Comparison of ENCODE assay signal across 19 cellular contexts in genomic region chr17:3808701-3809100, GRCh38. TPM values are rescaled to one million over a fixed set of nuclear protein-coding genes. Genes with fewer than 3 reads are reported as not detected.
DNase-seq lines count a peak whose midpoint lies in the region; ATAC-seq and TF ChIP-seq lines count a peak whose summit lies in the region.
"Had no signal": no experiment of that assay in that cellular context is flagged by ENCODE, and none has a peak within 500 bp of the region (broad histone marks: within the 10 kb centered on the region; RNA-seq: fewer than 3 reads in every experiment).

No MANE protein-coding gene starts in this region.

- H3K27ac Mint-ChIP-seq in CD8-positive, alpha-beta memory T cell, result peak overlapping the region in 5 of 8 donors; percentile 7 to 62 (median 32)
- peak overlapping the region in 2 of 3 experiments; percentile 62 to 84; a peak in 1 of 7 replicates for H3K27ac Mint-ChIP-seq in H9
- H3K27ac Mint-ChIP-seq: neural progenitor cell, T-cell had no signal

- no peaks in the 10 kb centered on the region for H3K79me2 ChIP-seq in H9 (ENCODE audit: insufficient read depth, low read length)

- peaks cover 6 to 66% (median 20%) of the 10 kb centered on the region in 3 donors for H3K36me3 Mint-ChIP-seq in CD8-positive, alpha-beta memory T cell
- peaks cover 11 to 71% (median 61%) of the 10 kb centered on the region in 3 experiments; a peak in 6 of 7 replicates for H3K36me3 Mint-ChIP-seq in H9 (ENCODE audit: insufficient read depth in 1 of 3, low read depth in 3 of 3)

- POLR2A ChIA-PET in CD8-positive, alpha-beta memory T cell (lab: Charles Lee), result interaction anchor here (0.6 kb wide), 1 partner anchor 112 kb away, joined by 4 read pairs; no protein-coding TSS in a partner anchor

- H3K27ac ChIP-seq in CD8-positive, alpha-beta memory T cell (ENCODE audit: low read depth, low read length), result no peak overlapping the region
- H3K27ac ChIP-seq in H9 (ENCODE audit: insufficient read length, low read depth, low read length), result no peak overlapping the region
- H3K27ac ChIP-seq: cardiac muscle cell, esophagus muscularis mucosa, neural progenitor cell, thoracic aorta had no signal

- TF ChIP-seq CTCF in H9 (conservative IDR thresholded peaks at IDR 0.05) (no peak), astrocyte of the spinal cord (IDR thresholded peaks at IDR 0.05; ENCODE audit: low read depth, low read length) (no peak)

- no CpG with 5 or more reads among the region's 7 CpGs for WGBS in H9 (ENCODE audit: extremely low coverage, insufficient read length, low lambda C conversion rate)

- H4K91ac ChIP-seq in H9 (ENCODE audit: insufficient read length, low read depth, low read length), result no peak overlapping the region

- H2AK5ac ChIP-seq in H9 (ENCODE audit: insufficient read length, low read length), result no peak overlapping the region

- H3K56ac ChIP-seq in H9 (ENCODE audit: insufficient read length, low read depth, low read length), result no peak overlapping the region

- in situ Hi-C loops in astrocyte of the spinal cord (cut with HindIII; ENCODE audit: low sequenced_read_pairs), result no loop called here

- H2AFZ ChIP-seq in H9 (ENCODE audit: low read length), result no peak overlapping the region
- H2AFZ ChIP-seq: neural progenitor cell had no signal

- H3K14ac ChIP-seq in H9 (ENCODE audit: insufficient read depth, low read length), result no peak overlapping the region

- no peak overlapping the region for H4K5ac ChIP-seq in H9 (ENCODE audit: insufficient read length, low read depth, low read length)

- no peak overlapping the region for H3K23ac ChIP-seq in H9 (ENCODE audit: insufficient read length, low read depth, low read length)

- H2BK12ac ChIP-seq in H9 (ENCODE audit: insufficient read length, low read depth, low read length), result no peak overlapping the region

- no peak overlapping the region for H3T11ph ChIP-seq in H9 (ENCODE audit: low read length)

- CTCF ChIA-PET in CD8-positive, alpha-beta memory T cell (lab: Charles Lee), result interaction anchor here (1.0 to 4.4 kb wide), 3 partner anchors 12 to 71 kb away, joined by 3 to 19 read pairs (median 8); no protein-coding TSS in a partner anchor

- no peaks in the 10 kb centered on the region for H3K9me3 ChIP-seq in CD8-positive, alpha-beta memory T cell (ENCODE audit: low read length)
- H3K9me3 ChIP-seq in H9 (ENCODE audit: control insufficient read depth, low read depth, low read length), result no peaks in the 10 kb centered on the region
- H3K9me3 ChIP-seq: esophagus muscularis mucosa, thoracic aorta had no signal

- no peak for ATAC-seq in HG02973 (IDR thresholded peaks at IDR 0.05; ENCODE audit: unreplicated experiment)
- ATAC-seq: left lobe of liver, T-cell had no signal

- H2BK120ac ChIP-seq in H9 (ENCODE audit: low read depth, low read length, poor library complexity, severe bottlenecking), result no peak overlapping the region

- no peaks in the 10 kb centered on the region for H3K27me3 ChIP-seq in CD8-positive, alpha-beta memory T cell (ENCODE audit: insufficient read depth, low read length, poor library complexity, severe bottlenecking)
- H3K27me3 ChIP-seq in H9 (ENCODE audit: insufficient read depth, low read length), result no peaks in the 10 kb centered on the region
- H3K27me3 ChIP-seq: cardiac muscle cell, esophagus muscularis mucosa, neural progenitor cell had no signal

- no peaks in the 10 kb centered on the region for H3K27me3 Mint-ChIP-seq in CD8-positive, alpha-beta memory T cell
- no peaks in the 10 kb centered on the region for H3K27me3 Mint-ChIP-seq in H9 (ENCODE audit: low read depth)
- H3K27me3 Mint-ChIP-seq: activated naive CD8-positive, alpha-beta T cell; T-cell had no signal

- no peak overlapping the region for H3K4me3 ChIP-seq in CD8-positive, alpha-beta memory T cell (ENCODE audit: low read length)
- H3K4me3 ChIP-seq in astrocyte of the spinal cord (ENCODE audit: low read depth, low read length), result no peak overlapping the region
- H3K4me3 ChIP-seq: cardiac muscle cell, esophagus muscularis mucosa, neural progenitor cell, thoracic aorta had no signal

- H3K4me2 ChIP-seq in H9 (ENCODE audit: insufficient read depth, insufficient read length, low read length), result no peak overlapping the region
- H3K4me2 ChIP-seq: neural progenitor cell had no signal

- H3K9ac ChIP-seq in H9 (ENCODE audit: extremely low read depth, insufficient read length, low read length), result no peak overlapping the region
- H3K9ac ChIP-seq: neural progenitor cell had no signal

- H3K9me3 Mint-ChIP-seq in CD8-positive, alpha-beta memory T cell, result no peaks in the 10 kb centered on the region
- no peaks in the 10 kb centered on the region for H3K9me3 Mint-ChIP-seq in H9
- H3K9me3 Mint-ChIP-seq: neural progenitor cell, T-cell had no signal

- H3K23me2 ChIP-seq in H9 (ENCODE audit: insufficient read length, low read depth, low read length, poor library complexity, severe bottlenecking), result no peaks in the 10 kb centered on the region

- no peak overlapping the region for H2BK5ac ChIP-seq in H9 (ENCODE audit: insufficient read length, low read length)

- no peak for DNase-seq in CD8-positive, alpha-beta memory T cell
- DNase-seq in H9 (no peak), astrocyte of the spinal cord (ENCODE audit: low read depth, low spot score) (peak; percentile 16), kidney glomerular epithelial cell (lab: John Stamatoyannopoulos, UW) (peak; percentile 11), NCI-H1048 (lab: John Stamatoyannopoulos, UW) (no peak), NCI-H1092 treated with DMSO at 0.1 percent for 48 hours (lab: John Stamatoyannopoulos, UW) (no peak)
- DNase-seq: activated CD4-positive, alpha-beta T cell treated with anti-CD3 and anti-CD28 coated beads, Interleukin-2, amount 50 U/mL, for 4 hours; NCI-H1105; NCI-H526; Right ventricle myocardium superior; stimulated activated CD8-positive, alpha-beta memory T cell treated with anti-CD3 and anti-CD28 coated beads, Interleukin-4, amount 100 ng/mL, for 48 hours; T-cell had no signal

- H3K36me3 ChIP-seq in CD8-positive, alpha-beta memory T cell (ENCODE audit: insufficient read depth, low read length), result peaks cover 21% of the 10 kb centered on the region
- H3K36me3 ChIP-seq: neural progenitor cell had no signal

- no peaks in the 10 kb centered on the region for H3K4me1 ChIP-seq in CD8-positive, alpha-beta memory T cell (ENCODE audit: insufficient read depth, low read length)
- H3K4me1 ChIP-seq in H9 (ENCODE audit: insufficient read depth, low read length), result no peaks in the 10 kb centered on the region
- H3K4me1 ChIP-seq: neural progenitor cell had no signal

- no peak overlapping the region for H3K18ac ChIP-seq in H9 (ENCODE audit: insufficient read length, low read depth, low read length)

- no peak overlapping the region for H4K8ac ChIP-seq in H9 (replicated peaks; ENCODE audit: insufficient read length, low read depth, low read length)

- H2BK20ac ChIP-seq in H9 (ENCODE audit: low read depth, low read length, poor library complexity, severe bottlenecking), result no peak overlapping the region

- no peak overlapping the region for H3K4me3 Mint-ChIP-seq in CD8-positive, alpha-beta memory T cell
- no peak overlapping the region for H3K4me3 Mint-ChIP-seq in H9
- H3K4me3 Mint-ChIP-seq: activated naive CD8-positive, alpha-beta T cell; neural progenitor cell; T-cell had no signal

- H3K79me1 ChIP-seq in H9 (ENCODE audit: insufficient read depth, low read depth, low read length, poor library complexity, severe bottlenecking), result no peaks in the 10 kb centered on the region

- no peak overlapping the region for H3K4ac ChIP-seq in H9 (ENCODE audit: low read depth, low read length)

- no peak overlapping the region for H2BK15ac ChIP-seq in H9 (ENCODE audit: low read depth, low read length)

- H4K20me1 ChIP-seq in H9 (ENCODE audit: control insufficient read depth, insufficient read depth, insufficient read length), result no peaks in the 10 kb centered on the region

- H3K4me1 Mint-ChIP-seq in CD8-positive, alpha-beta memory T cell, result peaks cover 0 to 17% (median 0%) of the 10 kb centered on the region in 3 donors
- H3K4me1 Mint-ChIP-seq in H9, result no peaks in the 10 kb centered on the region
- H3K4me1 Mint-ChIP-seq: neural progenitor cell had no signal

RNA-seq across cellular contexts. Expression of gene ITGAE, which starts 7.7 kb away (rescaled TPM):
- 10 to 100 TPM; 46.6 to 47.3 TPM for total RNA-seq in CD8-positive, alpha-beta memory T cell
- polyA plus RNA-seq in CD8-positive, alpha-beta memory T cell, result 66.6 TPM
- 23.5 and 24.2 TPM in 2 replicates for total RNA-seq in H9 (2021)

RNA-seq across cellular contexts. Expression of gene NCBP3, which starts 37.3 kb away (rescaled TPM):
- 10 to 100 TPM; 39.9 to 42.0 TPM for total RNA-seq in CD8-positive, alpha-beta memory T cell
- polyA plus RNA-seq in CD8-positive, alpha-beta memory T cell, result 18.0 TPM
- 43.0 and 45.7 TPM in 2 replicates for total RNA-seq in H9 (2021)

Comparison
In these comparisons a context has a peak if more than half of its experiments do, and no peak if none do; other contexts are left out.
1. DNase-seq: peak in astrocyte of the spinal cord (single experiment) and kidney glomerular epithelial cell (single experiment); none in CD8-positive, alpha-beta memory T cell (0 of 5), H9 (single experiment), NCI-H1048 (single experiment) and NCI-H1092 treated with DMSO at 0.1 percent for 48 hours (single experiment).